28 cellular contexts compared by ENCODE assay signal in the genomic region with DNA sequence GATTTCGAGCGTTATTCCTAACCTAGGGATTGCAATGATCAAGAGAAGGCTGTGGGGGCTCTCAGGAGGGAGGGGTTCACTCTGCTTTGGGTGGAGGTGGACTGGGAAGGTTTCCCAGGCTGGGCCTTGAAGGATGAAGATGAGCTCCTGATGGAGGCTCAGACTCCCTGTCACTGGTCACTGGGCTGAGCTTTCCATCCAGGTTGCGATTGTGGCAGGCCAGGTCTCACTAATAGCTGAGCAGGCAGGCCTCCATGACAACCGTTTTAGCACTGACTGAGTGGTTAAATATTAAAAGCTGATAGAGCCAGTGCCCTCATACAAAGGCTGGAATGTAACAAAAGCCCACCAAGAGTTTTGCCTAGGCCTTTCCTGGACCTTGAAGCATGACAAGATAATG. TPM values are rescaled to one million over a fixed set of nuclear protein-coding genes. Genes with fewer than 3 reads are reported as not detected.
DNase-seq lines count a peak whose midpoint lies in the region; ATAC-seq and TF ChIP-seq lines count a peak whose summit lies in the region.
"Had no signal": no experiment of that assay in that cellular context is flagged by ENCODE, and none has a peak within 500 bp of the region (broad histone marks: within the 10 kb centered on the region; RNA-seq: fewer than 3 reads in every experiment).

No MANE protein-coding gene starts in this region.

- DNase-seq in esophagus squamous epithelium (lab: John Stamatoyannopoulos, UW) (no peak), mucosa of descending colon (no peak), thyroid gland (no peak), NCI-H82 treated with DMSO at 0.1 percent for 48 hours (lab: John Stamatoyannopoulos, UW; ENCODE audit: unreplicated experiment) (no peak), HCEC 1CT (no peak), NCI-H69 (lab: John Stamatoyannopoulos, UW) (no peak)
- DNase-seq: activated CD4-positive, alpha-beta T cell treated with anti-CD3 and anti-CD28 coated beads for 36 hours; activated naive CD4-positive, alpha-beta T cell treated with anti-CD3 and anti-CD28 coated beads, Interleukin-2, amount 10 ng/mL, durations not matched to agents 7 days and 5 days; adrenal gland; gastrocnemius medialis; H9; hippocampal formation; mesenchymal stem cell; NCI-H1105; NCI-H187; NCI-H2171; NCI-H524 treated with DMSO at 0.1 percent for 48 hours; stimulated activated CD4-positive, alpha-beta T cell treated with anti-CD3 and anti-CD28 coated beads, Interleukin-4, amount 100 ng/mL, for 4 hours; SW 1271; T-helper 9 cell had no signal

- WGBS in esophagus squamous epithelium, 2 donors: 40 to 69% methylated on average over 2 of the region's 4 CpGs
- 85% methylated on average over 4 of the region's 4 CpGs for WGBS in thyroid gland, 2 donors

- peak overlapping the region; percentile 23; the same call in 1 of the 2 replicates for H3K27ac ChIP-seq in VCaP
- H3K27ac ChIP-seq in esophagus squamous epithelium: peak overlapping the region; percentile 57 to 79 (median 69)
- peak overlapping the region; percentile 83 to 89 (median 85) for H3K27ac ChIP-seq in thyroid gland
- H3K27ac ChIP-seq: adrenal gland, gastrocnemius medialis, neutrophil had no signal

- H3K4me1 ChIP-seq in esophagus squamous epithelium (peaks cover 18 to 82% (median 23%) of the 10 kb centered on the region in 3 donors), mucosa of descending colon (ENCODE audit: low read depth) (peaks cover 2% of the 10 kb centered on the region), thyroid gland (peaks cover 41 to 54% of the 10 kb centered on the region in 2 donors)
- H3K4me1 ChIP-seq: adrenal gland had no signal

- H3K4me3 ChIP-seq in esophagus squamous epithelium (no peak overlapping the region), mucosa of descending colon (no peak overlapping the region), thyroid gland (replicated peaks in 1 of 3) (no peak overlapping the region)
- H3K4me3 ChIP-seq: adrenal gland, gastrocnemius medialis, K562 had no signal

- ATAC-seq in mucosa of descending colon (peak; percentile 21), GM18519 (IDR thresholded peaks at IDR 0.05; ENCODE audit: low FRiP score, unreplicated experiment) (no peak)
- ATAC-seq: activated CD4-positive, alpha-beta T cell treated with anti-CD3 and anti-CD28 coated beads for 36 hours; activated T-helper 17 cell treated with anti-CD3 and anti-CD28 coated beads, Interleukin-2, amount 50 U/mL, for 72 hours; gastrocnemius medialis; K562; left lobe of liver; Panc1 had no signal

- intact Hi-C loops in esophagus squamous epithelium (cut with DNase I): no loop called here
- intact Hi-C loops in mucosa of descending colon (cut with DNase I, micrococcal nuclease): no loop called here
- intact Hi-C loops in thyroid gland (cut with DNase I): no loop called here

- H3K27me3 ChIP-seq in esophagus squamous epithelium (peaks cover 0 to 19% (median 0%) of the 10 kb centered on the region in 4 donors), thyroid gland (no peaks in the 10 kb centered on the region)
- H3K27me3 ChIP-seq: adrenal gland, gastrocnemius medialis had no signal

- H3K9me3 ChIP-seq in esophagus squamous epithelium (no peaks in the 10 kb centered on the region), mucosa of descending colon (no peaks in the 10 kb centered on the region), thyroid gland (no peaks in the 10 kb centered on the region)
- H3K9me3 ChIP-seq: adrenal gland, gastrocnemius medialis, neutrophil had no signal

- TF ChIP-seq POLR2A in esophagus squamous epithelium (IDR thresholded peaks at IDR 0.05): no peak
- TF ChIP-seq POLR2A in thyroid gland (IDR thresholded peaks at IDR 0.05): no peak

- H3K36me3 ChIP-seq in esophagus squamous epithelium: no peaks in the 10 kb centered on the region
- no peaks in the 10 kb centered on the region for H3K36me3 ChIP-seq in mucosa of descending colon (ENCODE audit: low read depth)
- no peaks in the 10 kb centered on the region for H3K36me3 ChIP-seq in thyroid gland
- H3K36me3 ChIP-seq: adrenal gland, gastrocnemius medialis, neutrophil had no signal

- TF ChIP-seq CTCF in VCaP (conservative IDR thresholded peaks at IDR 0.05) (no peak), esophagus squamous epithelium (IDR thresholded peaks at IDR 0.05) (no peak), mucosa of descending colon (IDR thresholded peaks at IDR 0.05) (no peak), thyroid gland (IDR thresholded peaks at IDR 0.05) (no peak)

RNA-seq across cellular contexts. Expression of a gene that starts 36.2 kb away (rescaled TPM):
- total RNA-seq in esophagus squamous epithelium (10 to 100 TPM; 68.7 to 98.8 (median 88.9) TPM), mucosa of descending colon (100 to 1,000 TPM; 115 to 137 (median 122) TPM), thyroid gland (100 to 1,000 TPM; 129 to 162 (median 138) TPM)

RNA-seq across cellular contexts. Expression of a gene that starts 43.7 kb away (rescaled TPM):
- 100 to 1,000 TPM in 2 of 4 donors, 10 to 100 TPM in 2; 14.0 to 147 (median 109) TPM for total RNA-seq in esophagus squamous epithelium
- 10 to 100 TPM in 1 of 3 donors, 1 to 10 TPM in 1, under 1 TPM in 1; 0.98 to 11.0 (median 5.5) TPM for total RNA-seq in mucosa of descending colon
- 10 to 100 TPM; 29.4 to 72.4 (median 62.5) TPM for total RNA-seq in thyroid gland
- total RNA-seq: activated CD4-positive, alpha-beta T cell treated with anti-CD3 and anti-CD28 coated beads for 36 hours; fibroblast of lung; H9 had no signal

Comparison
In these comparisons a context has a peak if more than half of its experiments do, and no peak if none do; other contexts are left out.
1. H3K27ac ChIP-seq: peak in every context shown above with its lines; median percentile 85 in thyroid gland; 69 in esophagus squamous epithelium; 23 in VCaP.